Comparison of ENCODE assay signal across 12 cellular contexts in the genomic region with DNA sequence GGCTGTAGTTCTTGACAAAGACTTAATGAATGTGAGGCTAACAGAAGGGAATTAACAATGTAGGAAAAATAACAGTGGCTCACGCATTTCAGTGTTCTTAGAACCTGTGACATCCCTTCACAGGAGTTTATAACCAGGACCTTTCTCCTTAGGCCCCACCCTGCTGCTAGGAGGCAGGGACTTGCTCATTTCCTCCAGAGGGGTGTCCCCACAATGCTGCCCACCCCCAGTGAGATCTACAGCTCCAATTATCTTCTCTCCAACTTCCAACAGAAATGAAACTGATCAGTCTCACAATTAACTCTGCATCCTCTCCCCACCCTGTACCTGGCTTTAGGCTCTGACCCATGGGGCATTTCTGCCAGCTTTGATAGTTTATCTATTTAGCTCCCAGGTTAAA.
"Had no signal": no experiment of that assay in that cellular context is flagged by ENCODE, and none has a peak within 500 bp of the region (broad histone marks: within the 10 kb centered on the region; RNA-seq: fewer than 3 reads in every experiment).

No MANE protein-coding gene starts in this region.

- H3K27me3 ChIP-seq: breast epithelium, foreskin keratinocyte, pancreas, tibial artery, uterus had no signal

- ATAC-seq: T-helper 17 cell, WTC11 had no signal

- H3K4me3 Mint-ChIP-seq: activated T-cell treated with anti-CD3 and anti-CD28 coated beads, Interleukin-2, amount 50 U/mL, for 72 hours; neural crest cell; T-helper 17 cell; WTC11 had no signal

- H3K36me3 ChIP-seq: breast epithelium, uterus had no signal

- H3K27ac Mint-ChIP-seq: activated T-cell treated with anti-CD3 and anti-CD28 coated beads, Interleukin-2, amount 50 U/mL, for 72 hours; T-helper 17 cell; WTC11 had no signal

- DNase-seq: activated CD4-positive, alpha-beta T cell treated with anti-CD3 and anti-CD28 coated beads, Interleukin-2, amount 50 U/mL, for 1 hour; activated T-cell treated with anti-CD3 and anti-CD28 coated beads, Interleukin-2, amount 50 U/mL, for 72 hours; pancreas; stimulated activated CD4-positive, alpha-beta T cell treated with anti-CD3 and anti-CD28 coated beads, Interleukin-4, amount 100 ng/mL, for 1 hour; stimulated activated CD8-positive, alpha-beta memory T cell treated with anti-CD3 and anti-CD28 coated beads, Interleukin-4, amount 100 ng/mL, for 48 hours; T-helper 17 cell; tibial artery; uterus had no signal

- H3K27me3 Mint-ChIP-seq: T-helper 17 cell had no signal

- H3K4me3 ChIP-seq: breast epithelium, pancreas, tibial artery, uterus had no signal

- H3K27ac ChIP-seq: breast epithelium, foreskin keratinocyte, pancreas, tibial artery, uterus had no signal

- H3K4me1 Mint-ChIP-seq: neural crest cell had no signal

- H3K9me3 Mint-ChIP-seq: activated T-cell treated with anti-CD3 and anti-CD28 coated beads, Interleukin-2, amount 50 U/mL, for 72 hours; neural crest cell; WTC11 had no signal
